1 cellular context compared by ENCODE assay signal in genomic region chr11:68010058-68011041, GRCh38.
TF ChIP-seq lines count a peak whose summit lies in the region.

Gene ALDH3B1 (plus strand): TSS chr11:68010327. CDS start chr11:68015298, 4,971 bp downstream.

TF ChIP-seq in HepG2, 621 proteins besides CTCF, POLR2A, EP300 and RAD21 (continued from another document and continues in another):
- TF ChIP-seq PBX3 (CRISPR knock-in tag; IDR thresholded peaks at IDR 0.05; ENCODE audit: borderline replicate concordance) (no peak), GLI4 (CRISPR knock-in tag; IDR thresholded peaks at IDR 0.05; ENCODE audit: borderline replicate concordance) (no peak), NFYC (CRISPR knock-in tag; IDR thresholded peaks at IDR 0.05) (no peak), ZNF572 (CRISPR knock-in tag; IDR thresholded peaks at IDR 0.05) (0 out of 2 replicates have a peak, but pooled peaks have one; percentile 16), ZSCAN25 (CRISPR knock-in tag; IDR thresholded peaks at IDR 0.05) (peak; percentile 63; the same call in 1 of the 2 replicates), ZNF547 (CRISPR knock-in tag; IDR thresholded peaks at IDR 0.05) (0 out of 2 replicates have a peak, but pooled peaks have one; percentile 61), NAIF1 (CRISPR knock-in tag; IDR thresholded peaks at IDR 0.05; ENCODE audit: borderline replicate concordance) (no peak), TSC22D2 (CRISPR knock-in tag; IDR thresholded peaks at IDR 0.05; ENCODE audit: borderline replicate concordance) (no peak), ZFAT (CRISPR knock-in tag; conservative IDR thresholded peaks at IDR 0.05) (no peak), HBP1 (CRISPR knock-in tag; IDR thresholded peaks at IDR 0.05; ENCODE audit: low read depth) (no peak), ZNF101 (CRISPR knock-in tag; IDR thresholded peaks at IDR 0.05; ENCODE audit: borderline replicate concordance, low read depth) (no peak), MZF1 (CRISPR knock-in tag; IDR thresholded peaks at IDR 0.05; ENCODE audit: borderline replicate concordance) (no peak), FOXM1 (CRISPR knock-in tag; IDR thresholded peaks at IDR 0.05) (no peak), PTBP1 (IDR thresholded peaks at IDR 0.05; ENCODE audit: low read depth, low read length, poor library complexity, severe bottlenecking) (no peak), SIX4 (CRISPR knock-in tag; IDR thresholded peaks at IDR 0.05) (peak; percentile 26; the same call in 1 of the 2 replicates), ZNF496 (CRISPR knock-in tag; IDR thresholded peaks at IDR 0.05; ENCODE audit: insufficient replicate concordance) (no peak), SMYD3 (CRISPR knock-in tag; IDR thresholded peaks at IDR 0.05) (no peak), SATB2 (CRISPR knock-in tag; IDR thresholded peaks at IDR 0.05) (0 out of 2 replicates have a peak, but pooled peaks have one; percentile 69), ZNF570 (CRISPR knock-in tag; IDR thresholded peaks at IDR 0.05; ENCODE audit: borderline replicate concordance) (no peak), ZZZ3 (CRISPR knock-in tag; IDR thresholded peaks at IDR 0.05; ENCODE audit: borderline replicate concordance) (no peak), ZFYVE20 (CRISPR knock-in tag; IDR thresholded peaks at IDR 0.05; ENCODE audit: borderline replicate concordance, low read depth) (no peak), ATF1 (CRISPR knock-in tag; IDR thresholded peaks at IDR 0.05) (no peak), FOXA1 (IDR thresholded peaks at IDR 0.05) (no peak), FOXA1 (CRISPR knock-in tag; IDR thresholded peaks at IDR 0.05) (no peak), RARA (CRISPR knock-in tag; IDR thresholded peaks at IDR 0.05) (no peak), RNF2 (conservative IDR thresholded peaks at IDR 0.05; ENCODE audit: low read depth) (no peak; the same call in 1 of the 2 replicates), ETV6 (CRISPR knock-in tag; conservative IDR thresholded peaks at IDR 0.05) (no peak), CENPX (CRISPR knock-in tag; IDR thresholded peaks at IDR 0.05) (no peak), ARNT2 (CRISPR knock-in tag; IDR thresholded peaks at IDR 0.05; ENCODE audit: low read depth) (peak; percentile 44; the same call in 1 of the 2 replicates), ZBTB3 (CRISPR knock-in tag; IDR thresholded peaks at IDR 0.05; ENCODE audit: borderline replicate concordance, low read depth) (no peak), ZNF605 (CRISPR knock-in tag; IDR thresholded peaks at IDR 0.05) (peak; percentile 60; the same call in 1 of the 2 replicates), EHMT2 (IDR thresholded peaks at IDR 0.05; ENCODE audit: borderline replicate concordance, low read depth, low read length) (no peak), ZNF737 (CRISPR knock-in tag; IDR thresholded peaks at IDR 0.05; ENCODE audit: borderline replicate concordance) (no peak), ZNF207 (IDR thresholded peaks at IDR 0.05; ENCODE audit: borderline replicate concordance) (no peak), ZNF33A (CRISPR knock-in tag; IDR thresholded peaks at IDR 0.05; ENCODE audit: borderline replicate concordance) (no peak), ZNF530 (CRISPR knock-in tag; IDR thresholded peaks at IDR 0.05; ENCODE audit: low read depth) (no peak), PHB2 (IDR thresholded peaks at IDR 0.05; ENCODE audit: partially characterized antibody) (no peak), BRCA1 (CRISPR knock-in tag; IDR thresholded peaks at IDR 0.05) (0 out of 2 replicates have a peak, but pooled peaks have one; percentile 21), STAT6 (CRISPR knock-in tag; IDR thresholded peaks at IDR 0.05; ENCODE audit: borderline replicate concordance) (no peak), NR2C2 (CRISPR knock-in tag; IDR thresholded peaks at IDR 0.05; ENCODE audit: borderline replicate concordance) (no peak), HMGA1 (CRISPR knock-in tag; conservative IDR thresholded peaks at IDR 0.05) (no peak), ZNF768 (CRISPR knock-in tag; IDR thresholded peaks at IDR 0.05) (peak; percentile 59; the same call in 1 of the 2 replicates), ZNF3 (CRISPR knock-in tag; IDR thresholded peaks at IDR 0.05) (no peak)
- TF ChIP-seq, protein P1, sequence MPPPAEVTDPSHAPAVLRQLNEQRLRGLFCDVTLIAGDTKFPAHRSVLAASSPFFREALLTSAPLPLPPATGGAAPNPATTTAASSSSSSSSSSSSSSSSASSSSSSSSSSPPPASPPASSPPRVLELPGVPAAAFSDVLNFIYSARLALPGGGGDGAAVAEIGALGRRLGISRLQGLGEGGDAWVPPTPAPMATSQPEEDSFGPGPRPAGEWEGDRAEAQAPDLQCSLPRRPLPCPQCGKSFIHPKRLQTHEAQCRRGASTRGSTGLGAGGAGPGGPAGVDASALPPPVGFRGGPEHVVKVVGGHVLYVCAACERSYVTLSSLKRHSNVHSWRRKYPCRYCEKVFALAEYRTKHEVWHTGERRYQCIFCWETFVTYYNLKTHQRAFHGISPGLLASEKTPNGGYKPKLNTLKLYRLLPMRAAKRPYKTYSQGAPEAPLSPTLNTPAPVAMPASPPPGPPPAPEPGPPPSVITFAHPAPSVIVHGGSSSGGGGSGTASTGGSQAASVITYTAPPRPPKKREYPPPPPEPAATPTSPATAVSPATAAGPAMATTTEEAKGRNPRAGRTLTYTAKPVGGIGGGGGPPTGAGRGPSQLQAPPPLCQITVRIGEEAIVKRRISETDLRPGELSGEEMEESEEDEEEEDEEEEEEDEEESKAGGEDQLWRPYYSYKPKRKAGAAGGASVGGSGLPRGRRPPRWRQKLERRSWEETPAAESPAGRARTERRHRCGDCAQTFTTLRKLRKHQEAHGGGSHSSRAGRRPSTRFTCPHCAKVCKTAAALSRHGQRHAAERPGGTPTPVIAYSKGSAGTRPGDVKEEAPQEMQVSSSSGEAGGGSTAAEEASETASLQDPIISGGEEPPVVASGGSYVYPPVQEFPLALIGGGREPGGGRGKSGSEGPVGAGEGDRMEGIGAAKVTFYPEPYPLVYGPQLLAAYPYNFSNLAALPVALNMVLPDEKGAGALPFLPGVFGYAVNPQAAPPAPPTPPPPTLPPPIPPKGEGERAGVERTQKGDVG (CRISPR knock-in tag; IDR thresholded peaks at IDR 0.05; ENCODE audit: borderline replicate concordance), result peak; percentile 17; the same call in 1 of the 2 replicates
- TF ChIP-seq, protein P2, sequence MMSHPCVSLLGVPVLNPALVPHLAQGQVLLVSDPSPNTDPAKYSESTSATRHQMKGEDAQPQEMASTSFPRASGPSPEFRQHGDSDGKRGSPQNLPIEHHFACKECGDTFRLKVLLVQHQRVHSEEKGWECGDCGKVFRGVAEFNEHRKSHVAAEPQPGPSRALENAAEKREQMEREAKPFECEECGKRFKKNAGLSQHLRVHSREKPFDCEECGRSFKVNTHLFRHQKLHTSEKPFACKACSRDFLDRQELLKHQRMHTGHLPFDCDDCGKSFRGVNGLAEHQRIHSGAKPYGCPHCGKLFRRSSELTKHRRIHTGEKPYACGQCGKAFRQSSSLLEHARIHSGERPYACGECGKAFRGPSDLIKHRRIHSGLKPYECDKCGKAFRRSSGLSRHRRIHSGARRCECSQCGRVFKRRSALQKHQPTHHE (CRISPR knock-in tag; IDR thresholded peaks at IDR 0.05; ENCODE audit: borderline replicate concordance), result 0 out of 2 replicates have a peak, but pooled peaks have one; percentile 36
- TF ChIP-seq, protein P3, sequence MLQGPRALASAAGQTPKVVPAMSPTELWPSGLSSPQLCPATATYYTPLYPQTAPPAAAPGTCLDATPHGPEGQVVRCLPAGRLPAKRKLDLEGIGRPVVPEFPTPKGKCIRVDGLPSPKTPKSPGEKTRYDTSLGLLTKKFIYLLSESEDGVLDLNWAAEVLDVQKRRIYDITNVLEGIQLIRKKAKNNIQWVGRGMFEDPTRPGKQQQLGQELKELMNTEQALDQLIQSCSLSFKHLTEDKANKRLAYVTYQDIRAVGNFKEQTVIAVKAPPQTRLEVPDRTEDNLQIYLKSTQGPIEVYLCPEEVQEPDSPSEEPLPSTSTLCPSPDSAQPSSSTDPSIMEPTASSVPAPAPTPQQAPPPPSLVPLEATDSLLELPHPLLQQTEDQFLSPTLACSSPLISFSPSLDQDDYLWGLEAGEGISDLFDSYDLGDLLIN (CRISPR knock-in tag; IDR thresholded peaks at IDR 0.05; ENCODE audit: borderline replicate concordance), result no peak
- TF ChIP-seq, protein P4, sequence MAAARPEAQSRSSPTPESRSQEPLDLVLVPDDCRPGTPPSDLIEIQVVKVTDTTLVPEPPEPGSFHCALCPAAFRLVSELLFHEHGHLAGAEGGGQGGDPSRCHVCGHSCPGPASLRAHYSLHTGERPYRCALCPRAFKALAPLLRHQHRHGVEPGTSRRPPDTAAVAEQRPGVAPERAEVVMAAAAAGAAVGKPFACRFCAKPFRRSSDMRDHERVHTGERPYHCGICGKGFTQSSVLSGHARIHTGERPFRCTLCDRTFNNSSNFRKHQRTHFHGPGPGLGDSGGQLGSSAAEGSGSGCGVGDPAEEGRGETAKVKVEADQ (CRISPR knock-in tag; IDR thresholded peaks at IDR 0.05; ENCODE audit: borderline replicate concordance), result no peak
- TF ChIP-seq, protein P5, sequence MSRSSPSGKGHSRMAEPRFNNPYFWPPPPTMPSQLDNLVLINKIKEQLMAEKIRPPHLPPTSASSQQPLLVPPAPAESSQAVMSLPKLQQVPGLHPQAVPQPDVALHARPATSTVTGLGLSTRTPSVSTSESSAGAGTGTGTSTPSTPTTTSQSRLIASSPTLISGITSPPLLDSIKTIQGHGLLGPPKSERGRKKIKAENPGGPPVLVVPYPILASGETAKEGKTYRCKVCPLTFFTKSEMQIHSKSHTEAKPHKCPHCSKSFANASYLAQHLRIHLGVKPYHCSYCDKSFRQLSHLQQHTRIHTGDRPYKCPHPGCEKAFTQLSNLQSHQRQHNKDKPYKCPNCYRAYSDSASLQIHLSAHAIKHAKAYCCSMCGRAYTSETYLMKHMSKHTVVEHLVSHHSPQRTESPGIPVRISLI (CRISPR knock-in tag; IDR thresholded peaks at IDR 0.05; ENCODE audit: borderline replicate concordance), result no peak
- TF ChIP-seq, protein P6, sequence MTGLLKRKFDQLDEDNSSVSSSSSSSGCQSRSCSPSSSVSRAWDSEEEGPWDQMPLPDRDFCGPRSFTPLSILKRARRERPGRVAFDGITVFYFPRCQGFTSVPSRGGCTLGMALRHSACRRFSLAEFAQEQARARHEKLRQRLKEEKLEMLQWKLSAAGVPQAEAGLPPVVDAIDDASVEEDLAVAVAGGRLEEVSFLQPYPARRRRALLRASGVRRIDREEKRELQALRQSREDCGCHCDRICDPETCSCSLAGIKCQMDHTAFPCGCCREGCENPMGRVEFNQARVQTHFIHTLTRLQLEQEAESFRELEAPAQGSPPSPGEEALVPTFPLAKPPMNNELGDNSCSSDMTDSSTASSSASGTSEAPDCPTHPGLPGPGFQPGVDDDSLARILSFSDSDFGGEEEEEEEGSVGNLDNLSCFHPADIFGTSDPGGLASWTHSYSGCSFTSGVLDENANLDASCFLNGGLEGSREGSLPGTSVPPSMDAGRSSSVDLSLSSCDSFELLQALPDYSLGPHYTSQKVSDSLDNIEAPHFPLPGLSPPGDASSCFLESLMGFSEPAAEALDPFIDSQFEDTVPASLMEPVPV (CRISPR knock-in tag; IDR thresholded peaks at IDR 0.05), result no peak
- TF ChIP-seq, protein P7, sequence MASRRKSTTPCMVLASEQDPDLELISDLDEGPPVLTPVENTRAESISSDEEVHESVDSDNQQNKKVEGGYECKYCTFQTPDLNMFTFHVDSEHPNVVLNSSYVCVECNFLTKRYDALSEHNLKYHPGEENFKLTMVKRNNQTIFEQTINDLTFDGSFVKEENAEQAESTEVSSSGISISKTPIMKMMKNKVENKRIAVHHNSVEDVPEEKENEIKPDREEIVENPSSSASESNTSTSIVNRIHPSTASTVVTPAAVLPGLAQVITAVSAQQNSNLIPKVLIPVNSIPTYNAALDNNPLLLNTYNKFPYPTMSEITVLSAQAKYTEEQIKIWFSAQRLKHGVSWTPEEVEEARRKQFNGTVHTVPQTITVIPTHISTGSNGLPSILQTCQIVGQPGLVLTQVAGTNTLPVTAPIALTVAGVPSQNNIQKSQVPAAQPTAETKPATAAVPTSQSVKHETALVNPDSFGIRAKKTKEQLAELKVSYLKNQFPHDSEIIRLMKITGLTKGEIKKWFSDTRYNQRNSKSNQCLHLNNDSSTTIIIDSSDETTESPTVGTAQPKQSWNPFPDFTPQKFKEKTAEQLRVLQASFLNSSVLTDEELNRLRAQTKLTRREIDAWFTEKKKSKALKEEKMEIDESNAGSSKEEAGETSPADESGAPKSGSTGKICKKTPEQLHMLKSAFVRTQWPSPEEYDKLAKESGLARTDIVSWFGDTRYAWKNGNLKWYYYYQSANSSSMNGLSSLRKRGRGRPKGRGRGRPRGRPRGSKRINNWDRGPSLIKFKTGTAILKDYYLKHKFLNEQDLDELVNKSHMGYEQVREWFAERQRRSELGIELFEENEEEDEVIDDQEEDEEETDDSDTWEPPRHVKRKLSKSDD (CRISPR knock-in tag; IDR thresholded peaks at IDR 0.05; ENCODE audit: low read depth), result 0 out of 2 replicates have a peak, but pooled peaks have one; percentile 26
